14 cellular contexts compared by ENCODE assay signal in genomic region chr11:27876209-27876775, GRCh38.
A peak's percentile ranks its signal among the peaks of the same experiment; 100 is the strongest.
DNase-seq lines count a peak whose midpoint lies in the region; ATAC-seq, FAIRE-seq and TF ChIP-seq lines count a peak whose summit lies in the region.
"Had no signal": no experiment of that assay in that cellular context is flagged by ENCODE, and none has a peak within 500 bp of the region (broad histone marks: within the 10 kb centered on the region; RNA-seq: fewer than 3 reads in every experiment).

No MANE protein-coding gene starts in this region.

- TF ChIP-seq CTCF in HCT116 (IDR thresholded peaks at IDR 0.05 in 2 of 3, conservative IDR thresholded peaks at IDR 0.05 in 1 of 3; ENCODE audit: borderline replicate concordance in 1 of 3, insufficient read depth in 1 of 3, low read depth in 2 of 3, low read length in 2 of 3), result no peak
- TF ChIP-seq CTCF in astrocyte (IDR thresholded peaks at IDR 0.05; ENCODE audit: insufficient read depth, low read depth, low read length), result no peak
- no peak for TF ChIP-seq CTCF in Caco-2 (IDR thresholded peaks at IDR 0.05; ENCODE audit: insufficient read depth in 1 of 2, low read depth in 1 of 2, low read length in 1 of 2, severe bottlenecking in 1 of 2, unreplicated experiment in 1 of 2)
- no peak for TF ChIP-seq CTCF in activated CD8-positive, alpha-beta T cell treated with anti-CD3 and anti-CD28 coated beads for 36 hours (IDR thresholded peaks at IDR 0.05)

- H3K4me1 ChIP-seq in HCT116 (ENCODE audit: control insufficient read depth in 1 of 2, insufficient read depth in 2 of 2, low read length in 2 of 2), result peaks cover 69 to 85% of the 10 kb centered on the region in 2 experiments
- H3K4me1 ChIP-seq in astrocyte (ENCODE audit: insufficient read depth, low read length), result no peaks in the 10 kb centered on the region
- H3K4me1 ChIP-seq in Caco-2, result peaks cover 21% of the 10 kb centered on the region
- H3K4me1 ChIP-seq: BE2C had no signal

- H3K9me2 ChIP-seq in HCT116 (ENCODE audit: insufficient read depth), result no peaks in the 10 kb centered on the region

- H3K4me3 Mint-ChIP-seq in astrocyte (ENCODE audit: unreplicated experiment) (no peak overlapping the region), Caco-2 (ENCODE audit: unreplicated experiment) (no peak overlapping the region)
- H3K4me3 Mint-ChIP-seq in activated CD8-positive, alpha-beta T cell treated with anti-CD3 and anti-CD28 coated beads for 36 hours, result no peak overlapping the region
- H3K4me3 Mint-ChIP-seq: CD4-positive, CD25-positive, alpha-beta regulatory T cell had no signal

- H3K36me3 ChIP-seq in HCT116 (ENCODE audit: control insufficient read depth in 1 of 2, insufficient read depth in 2 of 2, low read length in 2 of 2) (peaks cover 0 to 6% of the 10 kb centered on the region in 2 experiments; a peak in 1 of 4 replicates), astrocyte (ENCODE audit: insufficient read depth, low read length) (no peaks in the 10 kb centered on the region), Caco-2 (ENCODE audit: control insufficient read depth, insufficient read depth, low read length) (no peaks in the 10 kb centered on the region)
- H3K36me3 ChIP-seq: BE2C had no signal

- H4K20me1 ChIP-seq in HCT116 (ENCODE audit: insufficient read depth) (no peaks in the 10 kb centered on the region), astrocyte (ENCODE audit: insufficient read depth, low read length) (no peaks in the 10 kb centered on the region)

- 0 out of 2 replicates have a peak, but pooled peaks have one; percentile 2 for TF ChIP-seq RAD21 in HCT116 (IDR thresholded peaks at IDR 0.05; ENCODE audit: low read depth)

- H3K36me3 Mint-ChIP-seq in astrocyte (ENCODE audit: low read depth, unreplicated experiment), result no peaks in the 10 kb centered on the region
- H3K36me3 Mint-ChIP-seq in Caco-2 (ENCODE audit: insufficient read depth, unreplicated experiment), result no peaks in the 10 kb centered on the region
- no peaks in the 10 kb centered on the region for H3K36me3 Mint-ChIP-seq in activated CD8-positive, alpha-beta T cell treated with anti-CD3 and anti-CD28 coated beads for 36 hours (ENCODE audit: low read depth)
- H3K36me3 Mint-ChIP-seq: CD4-positive, CD25-positive, alpha-beta regulatory T cell had no signal

- H3K9me3 Mint-ChIP-seq in astrocyte (ENCODE audit: unreplicated experiment) (peaks cover 4% of the 10 kb centered on the region), Caco-2 (ENCODE audit: unreplicated experiment) (peaks cover 10% of the 10 kb centered on the region)
- peaks cover 4% of the 10 kb centered on the region for H3K9me3 Mint-ChIP-seq in activated CD8-positive, alpha-beta T cell treated with anti-CD3 and anti-CD28 coated beads for 36 hours

- H3K27me3 ChIP-seq in HCT116 (ENCODE audit: insufficient read depth, low read length), result no peaks in the 10 kb centered on the region
- H3K27me3 ChIP-seq in astrocyte (ENCODE audit: insufficient read depth, low read length), result no peaks in the 10 kb centered on the region
- H3K27me3 ChIP-seq in Caco-2 (replicated peaks; ENCODE audit: control insufficient read depth, insufficient read depth, low read length), result no peaks in the 10 kb centered on the region
- H3K27me3 ChIP-seq: BE2C had no signal

- DNase-seq in COLO829 (ENCODE audit: low spot score), result peak; percentile 80
- no peak for DNase-seq in HCT116 (ENCODE audit: low read depth, low spot score)
- DNase-seq in astrocyte (ENCODE audit: low read depth), result peak; percentile 54
- DNase-seq in Caco-2, result no peak
- DNase-seq in DMS79 (lab: John Stamatoyannopoulos, UW), result no peak
- DNase-seq in NCI-H1436 (lab: John Stamatoyannopoulos, UW), result no peak
- DNase-seq in activated CD8-positive, alpha-beta T cell treated with anti-CD3 and anti-CD28 coated beads for 36 hours, result no peak
- DNase-seq: BE2C; C1 segment of cervical spinal cord; CD4-positive, CD25-positive, alpha-beta regulatory T cell; DMS 273 treated with DMSO at 0.1 percent for 48 hours; GDM1; GOT3; H7 had no signal

- H3K4me3 ChIP-seq in HCT116 (replicated peaks in 1 of 2; ENCODE audit: low read depth in 1 of 2, low read length in 2 of 2) (peak overlapping the region in 1 of 2 experiments; percentile 19; a peak in 1 of 4 replicates), astrocyte (ENCODE audit: insufficient read depth, low read depth, low read length) (no peak overlapping the region), Caco-2 (ENCODE audit: low read depth, low read length) (no peak overlapping the region)

- intact Hi-C loops in HCT116 (cut with micrococcal nuclease), result no loop called here
- intact Hi-C loops in Caco-2 (cut with micrococcal nuclease; ENCODE audit: unreplicated experiment), result no loop called here
- intact Hi-C loops in activated CD8-positive, alpha-beta T cell treated with anti-CD3 and anti-CD28 coated beads for 36 hours (cut with micrococcal nuclease), result no loop called here

- CTCF ChIA-PET in HCT116 (lab: Charles Lee), result interaction anchor here (0.8 kb wide), 1 partner anchor 159 kb away, joined by 3 read pairs; no protein-coding TSS in a partner anchor
- CTCF ChIA-PET in Caco-2 (lab: Charles Lee), result no interaction called here
- CTCF ChIA-PET in activated CD8-positive, alpha-beta T cell treated with anti-CD3 and anti-CD28 coated beads for 36 hours (lab: Charles Lee), result no interaction called here

- no peak overlapping the region for H2AFZ ChIP-seq in HCT116 (ENCODE audit: low read depth, low read length, poor library complexity, severe bottlenecking)
- no peak overlapping the region for H2AFZ ChIP-seq in astrocyte (ENCODE audit: low read depth, low read length)

- POLR2A ChIA-PET in HCT116 (lab: Charles Lee) (interaction anchor here (1.0 kb wide), 1 partner anchor 59 kb away, joined by 3 read pairs; no protein-coding TSS in a partner anchor), Caco-2 (lab: Charles Lee) (no interaction called here)
- POLR2A ChIA-PET in activated CD8-positive, alpha-beta T cell treated with anti-CD3 and anti-CD28 coated beads for 36 hours (lab: Charles Lee), result no interaction called here

- H3K9me3 ChIP-seq in HCT116 (ENCODE audit: control insufficient read depth in 1 of 2, insufficient read depth in 1 of 2, low read depth in 1 of 2, low read length in 2 of 2) (no peaks in the 10 kb centered on the region), astrocyte (ENCODE audit: insufficient read depth, low read depth, low read length) (no peaks in the 10 kb centered on the region), Caco-2 (no peaks in the 10 kb centered on the region; the same call in 1 of the 2 replicates)
- H3K9me3 ChIP-seq: BE2C had no signal

- RAD21 ChIA-PET in HCT116 (lab: Charles Lee; ENCODE audit: low non-redundant PET in 1 of 2, low total read pairs in 2 of 2, uncharacterized antibody in 2 of 2, unreplicated experiment in 2 of 2), result no interaction called here

- peak; percentile 5; the same call in 1 of the 2 replicates for ATAC-seq in HCT116
- no peak for ATAC-seq in activated CD8-positive, alpha-beta T cell treated with anti-CD3 and anti-CD28 coated beads for 36 hours

- TF ChIP-seq POLR2A in HCT116 (IDR thresholded peaks at IDR 0.05; ENCODE audit: borderline replicate concordance, extremely low read depth, insufficient read depth, insufficient read length), result no peak

- no peaks in the 10 kb centered on the region for H3K27me3 Mint-ChIP-seq in astrocyte (ENCODE audit: low read depth, unreplicated experiment)
- H3K27me3 Mint-ChIP-seq in Caco-2 (ENCODE audit: insufficient read depth, unreplicated experiment), result no peaks in the 10 kb centered on the region
- peaks cover 2% of the 10 kb centered on the region for H3K27me3 Mint-ChIP-seq in activated CD8-positive, alpha-beta T cell treated with anti-CD3 and anti-CD28 coated beads for 36 hours
- H3K27me3 Mint-ChIP-seq: CD4-positive, CD25-positive, alpha-beta regulatory T cell had no signal

- BruUV-seq in HCT116 (replicated peaks; lab: Mats Ljungman, UMichigan) (no TSS peak), Caco-2 (replicated peaks; lab: Mats Ljungman, UMichigan) (no TSS peak)

- H3K9ac ChIP-seq in HCT116 (ENCODE audit: low read length) (peak overlapping the region; percentile 42), astrocyte (ENCODE audit: low read length) (no peak overlapping the region)

- H3K79me2 ChIP-seq in HCT116 (ENCODE audit: insufficient read depth, low read length) (no peaks in the 10 kb centered on the region), astrocyte (ENCODE audit: insufficient read depth, low read length) (no peaks in the 10 kb centered on the region)

- peak overlapping the region; percentile 68 for H3K27ac ChIP-seq in HCT116 (ENCODE audit: low read depth, low read length)
- H3K27ac ChIP-seq in astrocyte (ENCODE audit: low read depth, low read length), result no peak overlapping the region

- peak overlapping the region; percentile 69 for H3K4me2 ChIP-seq in HCT116 (ENCODE audit: low read length)
- H3K4me2 ChIP-seq in astrocyte (ENCODE audit: low read length), result no peak overlapping the region

- FAIRE-seq in astrocyte (lab: Jason Lieb, UNC), result no peak

- H3K27ac Mint-ChIP-seq in astrocyte (ENCODE audit: unreplicated experiment), result no peak overlapping the region
- H3K27ac Mint-ChIP-seq in Caco-2 (ENCODE audit: unreplicated experiment), result no peak overlapping the region
- no peak overlapping the region for H3K27ac Mint-ChIP-seq in activated CD8-positive, alpha-beta T cell treated with anti-CD3 and anti-CD28 coated beads for 36 hours
- H3K27ac Mint-ChIP-seq: CD4-positive, CD25-positive, alpha-beta regulatory T cell had no signal

- H3K4me1 Mint-ChIP-seq in astrocyte (ENCODE audit: low read depth, unreplicated experiment), result no peaks in the 10 kb centered on the region
- H3K4me1 Mint-ChIP-seq in Caco-2 (ENCODE audit: low read depth, unreplicated experiment), result peaks cover 16% of the 10 kb centered on the region
- H3K4me1 Mint-ChIP-seq in activated CD8-positive, alpha-beta T cell treated with anti-CD3 and anti-CD28 coated beads for 36 hours (ENCODE audit: low read depth), result no peaks in the 10 kb centered on the region
- H3K4me1 Mint-ChIP-seq: CD4-positive, CD25-positive, alpha-beta regulatory T cell had no signal

TF ChIP-seq in HCT116, 20 proteins besides CTCF, POLR2A, EP300 and RAD21:
- TF ChIP-seq EZH2phosphoT487 (IDR thresholded peaks at IDR 0.05; ENCODE audit: borderline replicate concordance) (no peak), TCF7L2 (IDR thresholded peaks at IDR 0.05; ENCODE audit: borderline replicate concordance, extremely low read depth, insufficient read depth, insufficient read length) (peak; percentile 19)

Comparison
In these comparisons a context has a peak if more than half of its experiments do, and no peak if none do; other contexts are left out.
1. DNase-seq: peak in COLO829 (single experiment) and astrocyte (single experiment); none in HCT116 (single experiment), Caco-2 (0 of 2), DMS79 (single experiment), NCI-H1436 (single experiment) and activated CD8-positive, alpha-beta T cell treated with anti-CD3 and anti-CD28 coated beads for 36 hours (single experiment).